In the genomic region with DNA sequence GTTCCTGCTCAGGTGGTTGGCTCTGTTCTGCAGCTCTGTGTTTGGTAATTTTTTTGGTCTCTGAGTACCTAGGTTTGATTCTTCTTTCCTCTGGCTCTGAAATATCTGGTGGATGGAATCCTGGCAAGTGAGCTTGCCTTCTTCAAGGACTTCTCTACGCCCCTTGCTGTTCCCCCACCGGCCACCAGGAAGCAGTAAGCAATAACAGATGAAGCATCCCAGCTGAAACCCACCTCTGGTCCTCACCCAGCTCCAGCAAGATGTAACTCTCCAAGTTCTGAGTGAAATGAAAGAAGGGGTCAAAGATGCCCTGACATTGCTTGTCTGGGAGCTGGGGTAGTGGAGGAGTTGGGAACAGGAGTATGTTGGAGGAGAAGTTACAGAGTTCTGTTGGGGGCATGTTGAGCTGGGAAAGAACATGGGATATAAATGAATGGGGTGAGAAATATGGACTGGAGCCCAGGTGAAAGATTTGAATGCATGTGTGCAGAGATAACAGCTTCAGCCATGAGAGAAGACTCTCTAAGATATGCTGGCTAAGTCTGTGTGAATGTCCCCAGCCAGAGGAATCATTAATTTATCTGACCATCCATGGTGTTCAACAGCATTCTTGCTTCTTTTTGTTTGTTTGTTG, we compare ENCODE assay signal across 9 cellular contexts. TPM values are rescaled to one million over a fixed set of nuclear protein-coding genes. Genes with fewer than 3 reads are reported as not detected.
DNase-seq lines count a peak whose midpoint lies in the region; ATAC-seq lines count a peak whose summit lies in the region.
"Had no signal": no experiment of that assay in that cellular context is flagged by ENCODE, and none has a peak within 500 bp of the region (broad histone marks: within the 10 kb centered on the region; RNA-seq: fewer than 3 reads in every experiment).

No MANE protein-coding gene starts in this region.

- intact Hi-C loops in left ventricle myocardium superior (cut with micrococcal nuclease), result no loop called here

- ATAC-seq in left ventricle myocardium superior, result peak; percentile 62
- peak; percentile 63 for ATAC-seq in stimulated activated naive CD8-positive, alpha-beta T cell treated with anti-CD3 and anti-CD28 coated beads, Interleukin-15, Interleukin-2, amounts not matched to agents 100 U/mL and 50 U/mL, for 24 hours
- no peak for ATAC-seq in GM18907 (IDR thresholded peaks at IDR 0.05; ENCODE audit: unreplicated experiment)
- ATAC-seq in HG02870 (IDR thresholded peaks at IDR 0.05; ENCODE audit: unreplicated experiment), result no peak

- DNase-seq in NCI-H1436 (lab: John Stamatoyannopoulos, UW) (peak; percentile 40), NCI-H1436 treated with DMSO at 0.1 percent for 48 hours (lab: John Stamatoyannopoulos, UW) (no peak), NCI-H146 (lab: John Stamatoyannopoulos, UW) (peak; percentile 49), left ventricle myocardium superior (peak; percentile 46)
- DNase-seq in activated CD8-positive, alpha-beta memory T cell treated with anti-CD3 and anti-CD28 coated beads, Interleukin-2, amount 50 U/mL, for 24 hours (ENCODE audit: extremely low read depth), result peak; percentile 15
- peak; percentile 60 for DNase-seq in stimulated activated naive CD8-positive, alpha-beta T cell treated with anti-CD3 and anti-CD28 coated beads, Interleukin-15, Interleukin-2, amounts not matched to agents 100 U/mL and 50 U/mL, for 24 hours

RNA-seq across cellular contexts. Expression of a gene that starts 51.3 kb away (rescaled TPM):
- 11.6 TPM for total RNA-seq in left ventricle myocardium superior
- total RNA-seq: CD4-positive, alpha-beta memory T cell had no signal

Comparison
In these comparisons a context has a peak if more than half of its experiments do, and no peak if none do; other contexts are left out.
1. ATAC-seq: peak in left ventricle myocardium superior (single experiment) and stimulated activated naive CD8-positive, alpha-beta T cell treated with anti-CD3 and anti-CD28 coated beads, Interleukin-15, Interleukin-2, amounts not matched to agents 100 U/mL and 50 U/mL, for 24 hours (single experiment); none in GM18907 (single experiment) and HG02870 (single experiment).